ENCODE assay signal across 9 cellular contexts in the genomic region with DNA sequence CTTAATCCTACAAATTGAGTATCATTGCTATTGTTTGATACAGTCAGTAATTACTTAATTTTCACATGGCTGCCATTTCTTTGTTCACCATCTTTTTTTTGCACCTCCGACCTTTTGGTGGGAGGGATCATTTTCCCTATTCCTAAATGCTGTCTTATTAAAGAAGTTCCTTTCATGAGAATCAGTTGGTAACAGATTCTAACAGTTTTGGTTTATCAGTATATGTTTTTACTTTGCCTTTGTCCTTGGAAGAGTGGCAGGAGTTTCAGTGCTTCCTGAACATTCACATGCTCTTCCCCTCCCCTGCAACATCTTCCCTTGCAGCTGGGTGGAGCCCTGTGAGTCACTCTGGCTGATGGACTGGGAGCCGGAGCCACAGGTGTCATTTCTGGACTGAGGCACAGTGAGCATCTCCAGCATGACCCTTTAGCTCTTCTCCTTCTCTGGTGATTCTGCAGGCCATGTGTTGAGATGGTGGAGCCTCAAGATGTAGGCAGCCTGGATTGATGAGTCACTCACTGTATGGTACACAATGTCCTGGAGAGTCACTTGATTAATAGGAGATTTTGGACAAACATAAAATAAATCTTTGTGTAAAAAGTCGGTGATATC.
DNase-seq lines count a peak whose midpoint lies in the region; ATAC-seq, FAIRE-seq and TF ChIP-seq lines count a peak whose summit lies in the region.
"Had no signal": no experiment of that assay in that cellular context is flagged by ENCODE, and none has a peak within 500 bp of the region (broad histone marks: within the 10 kb centered on the region; RNA-seq: fewer than 3 reads in every experiment).

No MANE protein-coding gene starts in this region.

- no peak for TF ChIP-seq EP300 in HepG2 (IDR thresholded peaks at IDR 0.05; ENCODE audit: low read depth in 2 of 2, low read length in 2 of 2)
- TF ChIP-seq EP300 in HepG2 (CRISPR knock-in tag; IDR thresholded peaks at IDR 0.05; ENCODE audit: borderline replicate concordance): no peak

- no peak overlapping the region for H3K27ac Mint-ChIP-seq in CD8-positive, alpha-beta memory T cell
- no peak overlapping the region for H3K27ac Mint-ChIP-seq in activated CD4-positive, alpha-beta T cell treated with anti-CD3 and anti-CD28 coated beads, Interleukin-2, amount 10 ng/mL, durations not matched to agents 7 days and 5 days

- no peak overlapping the region for H3K4me3 ChIP-seq in HepG2 (replicated peaks in 1 of 3; ENCODE audit: insufficient read depth in 1 of 3, low read depth in 2 of 3, low read length in 3 of 3)
- no peak overlapping the region for H3K4me3 ChIP-seq in CD8-positive, alpha-beta memory T cell (ENCODE audit: low read length)

- no peak for TF ChIP-seq POLR2A in HepG2 (IDR thresholded peaks at IDR 0.05; ENCODE audit: insufficient read depth in 1 of 2, low read depth in 2 of 2, low read length in 2 of 2)

- 26% methylated on average over 3 of the region's 3 CpGs for WGBS in HepG2 (ENCODE audit: low lambda C conversion rate)

- intact Hi-C loops in HepG2 (cut with micrococcal nuclease; ENCODE audit: unreplicated experiment): loop anchor here (10.0 kb wide), 1 partner anchor 129 kb away; no protein-coding TSS in a partner anchor

- no peaks in the 10 kb centered on the region for H3K9me3 Mint-ChIP-seq in CD8-positive, alpha-beta memory T cell
- H3K9me3 Mint-ChIP-seq in activated CD4-positive, alpha-beta T cell treated with anti-CD3 and anti-CD28 coated beads, Interleukin-2, amount 10 ng/mL, durations not matched to agents 7 days and 5 days: no peaks in the 10 kb centered on the region

- no peak overlapping the region for H3K4me3 Mint-ChIP-seq in CD8-positive, alpha-beta memory T cell
- H3K4me3 Mint-ChIP-seq in activated CD4-positive, alpha-beta T cell treated with anti-CD3 and anti-CD28 coated beads, Interleukin-2, amount 10 ng/mL, durations not matched to agents 7 days and 5 days: no peak overlapping the region

- in situ Hi-C loops in HepG2 (cut with HindIII; ENCODE audit: extremely low pct_ligation_motif_present, low pct_unique_long_range_greater_than_20kb): no loop called here

- no peak overlapping the region for H2AFZ ChIP-seq in HepG2 (ENCODE audit: low read length)

- POLR2A ChIA-PET in HepG2 (lab: Yijun Ruan, JAX): no interaction called here
- POLR2A ChIA-PET in CD8-positive, alpha-beta memory T cell (lab: Charles Lee): no interaction called here
- POLR2A ChIA-PET in activated CD4-positive, alpha-beta T cell treated with anti-CD3 and anti-CD28 coated beads, Interleukin-2, amount 10 ng/mL, durations not matched to agents 7 days and 5 days (lab: Charles Lee): no interaction called here

- H3K4me1 Mint-ChIP-seq in CD8-positive, alpha-beta memory T cell: peaks cover 0 to 5% (median 0%) of the 10 kb centered on the region in 3 donors
- peaks cover 2% of the 10 kb centered on the region for H3K4me1 Mint-ChIP-seq in activated CD4-positive, alpha-beta T cell treated with anti-CD3 and anti-CD28 coated beads, Interleukin-2, amount 10 ng/mL, durations not matched to agents 7 days and 5 days

- no peaks in the 10 kb centered on the region for H3K4me1 ChIP-seq in HepG2 (ENCODE audit: insufficient read depth, low read length)
- no peaks in the 10 kb centered on the region for H3K4me1 ChIP-seq in CD8-positive, alpha-beta memory T cell (ENCODE audit: insufficient read depth, low read length)

- H3K27me3 ChIP-seq in HepG2 (ENCODE audit: control insufficient read depth in 1 of 2, insufficient read depth in 2 of 2, low read length in 2 of 2): peaks cover 2 to 9% of the 10 kb centered on the region in 2 experiments; a peak in 4 of 5 replicates
- H3K27me3 ChIP-seq in CD8-positive, alpha-beta memory T cell (ENCODE audit: insufficient read depth, low read length, poor library complexity, severe bottlenecking): no peaks in the 10 kb centered on the region

- no peaks in the 10 kb centered on the region for H3K9me3 ChIP-seq in HepG2 (ENCODE audit: low read length)
- no peaks in the 10 kb centered on the region for H3K9me3 ChIP-seq in CD8-positive, alpha-beta memory T cell (ENCODE audit: low read length)
- H3K9me3 ChIP-seq: neutrophil had no signal

- BruUV-seq in HepG2 (replicated peaks; lab: Mats Ljungman, UMichigan): no TSS peak

- H3K4me2 ChIP-seq in HepG2 (ENCODE audit: low read depth, low read length): no peak overlapping the region

- CTCF ChIA-PET in HepG2 (lab: Yijun Ruan, JAX; ENCODE audit: low intra/inter-chr PET ratio, low total read pairs): no interaction called here
- CTCF ChIA-PET in CD8-positive, alpha-beta memory T cell (lab: Charles Lee): no interaction called here
- CTCF ChIA-PET in activated CD4-positive, alpha-beta T cell treated with anti-CD3 and anti-CD28 coated beads, Interleukin-2, amount 10 ng/mL, durations not matched to agents 7 days and 5 days (lab: Charles Lee): no interaction called here

- H3K79me2 ChIP-seq in HepG2 (ENCODE audit: insufficient read depth, low read length): no peaks in the 10 kb centered on the region

- H3K27ac ChIP-seq in C4-2B (peak overlapping the region; percentile 85), HepG2 (ENCODE audit: extremely low read length, insufficient read depth, low read length) (no peak overlapping the region)
- H3K27ac ChIP-seq in CD8-positive, alpha-beta memory T cell (ENCODE audit: low read depth, low read length): no peak overlapping the region
- H3K27ac ChIP-seq: neutrophil had no signal

- peak; percentile 44 for TF ChIP-seq CTCF in C4-2B (conservative IDR thresholded peaks at IDR 0.05)
- peak; percentile 54 for TF ChIP-seq CTCF in HepG2 (CRISPR knock-in tag; IDR thresholded peaks at IDR 0.05)

- TF ChIP-seq RAD21 in HepG2 (CRISPR knock-in tag; IDR thresholded peaks at IDR 0.05): no peak

- H3K36me3 Mint-ChIP-seq in CD8-positive, alpha-beta memory T cell: no peaks in the 10 kb centered on the region
- H3K36me3 Mint-ChIP-seq in activated CD4-positive, alpha-beta T cell treated with anti-CD3 and anti-CD28 coated beads, Interleukin-2, amount 10 ng/mL, durations not matched to agents 7 days and 5 days (ENCODE audit: low read depth): no peaks in the 10 kb centered on the region

- ATAC-seq in HepG2 (peak; percentile 78), HG03457 (IDR thresholded peaks at IDR 0.05; ENCODE audit: unreplicated experiment) (no peak), HG03139 (IDR thresholded peaks at IDR 0.05; ENCODE audit: unreplicated experiment) (no peak)

- FAIRE-seq in HepG2 (lab: Jason Lieb, UNC): no peak

- DNase-seq in HuH-7 (ENCODE audit: low spot score) (peak; percentile 23), amniotic epithelial cell (ENCODE audit: low read depth) (peak; percentile 80), HepG2 (ENCODE audit: low spot score) (peak; percentile 3)
- no peak for DNase-seq in CD8-positive, alpha-beta memory T cell
- no peak for DNase-seq in activated CD4-positive, alpha-beta T cell treated with anti-CD3 and anti-CD28 coated beads, Interleukin-2, amount 10 ng/mL, durations not matched to agents 7 days and 5 days

- no peak overlapping the region for H3K9ac ChIP-seq in HepG2 (ENCODE audit: insufficient read depth, low read depth, low read length)

- no peaks in the 10 kb centered on the region for H4K20me1 ChIP-seq in HepG2 (ENCODE audit: insufficient read depth, low read length)

- no peaks in the 10 kb centered on the region for H3K36me3 ChIP-seq in HepG2 (replicated peaks in 1 of 2; ENCODE audit: control insufficient read depth in 1 of 2, insufficient read depth in 2 of 2, low read length in 2 of 2)
- no peaks in the 10 kb centered on the region for H3K36me3 ChIP-seq in CD8-positive, alpha-beta memory T cell (ENCODE audit: insufficient read depth, low read length)
- H3K36me3 ChIP-seq: neutrophil had no signal

- H3K27me3 Mint-ChIP-seq in CD8-positive, alpha-beta memory T cell: peaks cover 8 to 43% of the 10 kb centered on the region in 2 donors
- H3K27me3 Mint-ChIP-seq in activated CD4-positive, alpha-beta T cell treated with anti-CD3 and anti-CD28 coated beads, Interleukin-2, amount 10 ng/mL, durations not matched to agents 7 days and 5 days: peaks cover 26% of the 10 kb centered on the region

TF ChIP-seq in HepG2, 621 proteins besides CTCF, POLR2A, EP300 and RAD21 (continues in another document):
- TF ChIP-seq ATAD3A (CRISPR knock-in tag; IDR thresholded peaks at IDR 0.05): no peak
- TF ChIP-seq, protein P1, sequence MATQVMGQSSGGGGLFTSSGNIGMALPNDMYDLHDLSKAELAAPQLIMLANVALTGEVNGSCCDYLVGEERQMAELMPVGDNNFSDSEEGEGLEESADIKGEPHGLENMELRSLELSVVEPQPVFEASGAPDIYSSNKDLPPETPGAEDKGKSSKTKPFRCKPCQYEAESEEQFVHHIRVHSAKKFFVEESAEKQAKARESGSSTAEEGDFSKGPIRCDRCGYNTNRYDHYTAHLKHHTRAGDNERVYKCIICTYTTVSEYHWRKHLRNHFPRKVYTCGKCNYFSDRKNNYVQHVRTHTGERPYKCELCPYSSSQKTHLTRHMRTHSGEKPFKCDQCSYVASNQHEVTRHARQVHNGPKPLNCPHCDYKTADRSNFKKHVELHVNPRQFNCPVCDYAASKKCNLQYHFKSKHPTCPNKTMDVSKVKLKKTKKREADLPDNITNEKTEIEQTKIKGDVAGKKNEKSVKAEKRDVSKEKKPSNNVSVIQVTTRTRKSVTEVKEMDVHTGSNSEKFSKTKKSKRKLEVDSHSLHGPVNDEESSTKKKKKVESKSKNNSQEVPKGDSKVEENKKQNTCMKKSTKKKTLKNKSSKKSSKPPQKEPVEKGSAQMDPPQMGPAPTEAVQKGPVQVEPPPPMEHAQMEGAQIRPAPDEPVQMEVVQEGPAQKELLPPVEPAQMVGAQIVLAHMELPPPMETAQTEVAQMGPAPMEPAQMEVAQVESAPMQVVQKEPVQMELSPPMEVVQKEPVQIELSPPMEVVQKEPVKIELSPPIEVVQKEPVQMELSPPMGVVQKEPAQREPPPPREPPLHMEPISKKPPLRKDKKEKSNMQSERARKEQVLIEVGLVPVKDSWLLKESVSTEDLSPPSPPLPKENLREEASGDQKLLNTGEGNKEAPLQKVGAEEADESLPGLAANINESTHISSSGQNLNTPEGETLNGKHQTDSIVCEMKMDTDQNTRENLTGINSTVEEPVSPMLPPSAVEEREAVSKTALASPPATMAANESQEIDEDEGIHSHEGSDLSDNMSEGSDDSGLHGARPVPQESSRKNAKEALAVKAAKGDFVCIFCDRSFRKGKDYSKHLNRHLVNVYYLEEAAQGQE (IDR thresholded peaks at IDR 0.05; ENCODE audit: borderline replicate concordance in 1 of 2, low read depth in 1 of 2, low read length in 2 of 2): no peak
- no peak for TF ChIP-seq ZFP82 (CRISPR knock-in tag; IDR thresholded peaks at IDR 0.05; ENCODE audit: borderline replicate concordance)
- peak; percentile 18; the same call in 1 of the 2 replicates for TF ChIP-seq SMC3 (IDR thresholded peaks at IDR 0.05; ENCODE audit: low read length)
- TF ChIP-seq ZNF570 (CRISPR knock-in tag; IDR thresholded peaks at IDR 0.05; ENCODE audit: borderline replicate concordance): no peak

Comparison
In these comparisons a context has a peak if more than half of its experiments do, and no peak if none do; other contexts are left out.
1. DNase-seq: peak in HuH-7 (single experiment), amniotic epithelial cell (single experiment) and HepG2 (single experiment); none in CD8-positive, alpha-beta memory T cell (0 of 5) and activated CD4-positive, alpha-beta T cell treated with anti-CD3 and anti-CD28 coated beads, Interleukin-2, amount 10 ng/mL, durations not matched to agents 7 days and 5 days (single experiment).